In genomic region chr14:72801381-72801812, GRCh38 we compare ENCODE assay signal across 9 cellular contexts.
A peak's percentile ranks its signal among the peaks of the same experiment; 100 is the strongest.
DNase-seq lines count a peak whose midpoint lies in the region; ATAC-seq, FAIRE-seq and TF ChIP-seq lines count a peak whose summit lies in the region.
"Had no signal": no experiment of that assay in that cellular context is flagged by ENCODE, and none has a peak within 500 bp of the region (broad histone marks: within the 10 kb centered on the region; RNA-seq: fewer than 3 reads in every experiment).

No MANE protein-coding gene starts in this region.

- no peak for FAIRE-seq in H1 (lab: Jason Lieb, UNC)

- no peaks in the 10 kb centered on the region; the same call in 1 of the 2 replicates for H3K23me2 ChIP-seq in H1 (ENCODE audit: low read depth, low read length)

- no peak for TF ChIP-seq EP300 in H1 (IDR thresholded peaks at IDR 0.05; ENCODE audit: borderline replicate concordance in 1 of 2, low read depth in 2 of 2, low read length in 2 of 2)

- no peak overlapping the region for H2BK5ac ChIP-seq in H1 (ENCODE audit: low read depth, low read length)

- H4K20me1 ChIP-seq in H1 (replicated peaks in 1 of 2; ENCODE audit: control insufficient read depth in 1 of 2, insufficient read depth in 2 of 2, low read length in 2 of 2) (peaks cover 0 to 2% of the 10 kb centered on the region in 2 experiments), osteoblast (ENCODE audit: insufficient read depth, low read length) (no peaks in the 10 kb centered on the region)

- peak overlapping the region; percentile 70 for H3K27ac ChIP-seq in RWPE2 (ENCODE audit: poor library complexity, severe bottlenecking)
- H3K27ac ChIP-seq in H1 (ENCODE audit: low read depth, low read length): no peak overlapping the region
- H3K27ac ChIP-seq in osteoblast (ENCODE audit: low read depth, low read length): peak overlapping the region; percentile 60

- no peaks in the 10 kb centered on the region for H3K9me3 ChIP-seq in RWPE2 (ENCODE audit: severe bottlenecking)
- H3K9me3 ChIP-seq in H1 (ENCODE audit: insufficient read depth in 2 of 2, low read depth in 1 of 2, low read length in 1 of 2): peaks cover 0 to 4% of the 10 kb centered on the region in 2 experiments; a peak in 1 of 4 replicates
- no peaks in the 10 kb centered on the region for H3K9me3 ChIP-seq in osteoblast (ENCODE audit: low read depth, low read length)

- H3K4me2 ChIP-seq in H1 (ENCODE audit: insufficient read depth in 1 of 2, low read depth in 2 of 2, low read length in 2 of 2) (no peak overlapping the region), osteoblast (ENCODE audit: insufficient read depth, low read length) (peak overlapping the region; percentile 26)

- H2AFZ ChIP-seq in H1 (ENCODE audit: low read length) (no peak overlapping the region), osteoblast (ENCODE audit: low read length) (no peak overlapping the region)

- no peak overlapping the region for H2BK15ac ChIP-seq in H1 (ENCODE audit: low read length)

- no peak for TF ChIP-seq RAD21 in H1 (IDR thresholded peaks at IDR 0.05 in 1 of 2, conservative IDR thresholded peaks at IDR 0.05 in 1 of 2; ENCODE audit: low read depth in 2 of 2, low read length in 2 of 2)

- peak; percentile 97 for ATAC-seq in RWPE2 (ENCODE audit: low read depth)
- ATAC-seq in HG03439 (IDR thresholded peaks at IDR 0.05; ENCODE audit: unreplicated experiment): no peak
- no peak for ATAC-seq in GM19463 (IDR thresholded peaks at IDR 0.05; ENCODE audit: unreplicated experiment)

- no peak overlapping the region for H2BK20ac ChIP-seq in H1 (ENCODE audit: low read length)

- no peaks in the 10 kb centered on the region for H3K79me1 ChIP-seq in H1 (ENCODE audit: low read depth, low read length)

- peak overlapping the region; percentile 52 for H2BK12ac ChIP-seq in H1 (ENCODE audit: low read depth, low read length)

- H3K79me2 ChIP-seq in H1 (ENCODE audit: control insufficient read depth in 1 of 2, insufficient read depth in 2 of 2, low read length in 2 of 2) (no peaks in the 10 kb centered on the region), osteoblast (ENCODE audit: insufficient read depth, low read length) (no peaks in the 10 kb centered on the region)

- H4K5ac ChIP-seq in H1 (ENCODE audit: insufficient read length, low read depth, low read length): no peak overlapping the region

- H3K4ac ChIP-seq in H1 (replicated peaks; ENCODE audit: insufficient read length, low read depth, low read length): no peak overlapping the region

- H3K23ac ChIP-seq in H1 (ENCODE audit: insufficient read length): no peak overlapping the region

- TF ChIP-seq POLR2A in H1 (IDR thresholded peaks at IDR 0.05; ENCODE audit: control extremely low read depth in 1 of 2, low read depth in 2 of 2, low read length in 2 of 2): no peak

- H3K9ac ChIP-seq in H1 (replicated peaks in 1 of 4; ENCODE audit: extremely low read depth in 1 of 4, low read depth in 3 of 4, low read length in 3 of 4): no peak overlapping the region

- CTCF ChIA-PET in H1 (lab: Charles Lee; ENCODE audit: partially characterized antibody): no interaction called here

- no peak for TF ChIP-seq CTCF in GM12865 (IDR thresholded peaks at IDR 0.05; ENCODE audit: insufficient read depth, low read depth, low read length, missing control alignments)
- TF ChIP-seq CTCF in RWPE2 (IDR thresholded peaks at IDR 0.05; ENCODE audit: poor library complexity, severe bottlenecking): no peak
- TF ChIP-seq CTCF in H1 (IDR thresholded peaks at IDR 0.05; ENCODE audit: control extremely low read depth in 1 of 3, insufficient read depth in 1 of 3, low read depth in 1 of 3, low read length in 3 of 3): no peak
- no peak for TF ChIP-seq CTCF in osteoblast (IDR thresholded peaks at IDR 0.05; ENCODE audit: extremely low read depth, low read depth, low read length)

- DNase-seq in GM12865 (ENCODE audit: low read depth) (peak; percentile 24), RWPE2 (ENCODE audit: low spot score) (no peak), H1 (ENCODE audit: low read depth in 1 of 2, low spot score in 2 of 2) (no peak), osteoblast (ENCODE audit: insufficient read length, low spot score, missing footprints) (peak; percentile 92), DMS53 treated with DMSO at 0.1 percent for 48 hours (lab: John Stamatoyannopoulos, UW; ENCODE audit: unreplicated experiment) (no peak), NCI-H2081 treated with DMSO at 0.1 percent for 48 hours (lab: John Stamatoyannopoulos, UW) (no peak)
- DNase-seq: activated naive CD4-positive, alpha-beta T cell treated with anti-CD3 and anti-CD28 coated beads, Interleukin-2, amount 50 U/mL, for 16 hours had no signal

- H4K91ac ChIP-seq in H1 (replicated peaks; ENCODE audit: insufficient read length, low read length): no peak overlapping the region

- no peak overlapping the region; the same call in 1 of the 2 replicates for H3K18ac ChIP-seq in H1 (ENCODE audit: extremely low read depth, low read length)

- no peaks in the 10 kb centered on the region for H3K27me3 ChIP-seq in RWPE2 (ENCODE audit: insufficient read depth, poor library complexity, severe bottlenecking)
- peaks cover 3 to 41% (median 28%) of the 10 kb centered on the region in 4 experiments; a peak in 6 of 7 replicates for H3K27me3 ChIP-seq in H1 (replicated peaks in 1 of 4; ENCODE audit: control insufficient read depth in 3 of 4, extremely low read depth in 1 of 4, insufficient read depth in 3 of 4, low read length in 3 of 4)
- no peaks in the 10 kb centered on the region for H3K27me3 ChIP-seq in osteoblast (ENCODE audit: insufficient read depth, low read length)

- peaks cover 16% of the 10 kb centered on the region for H3K4me1 ChIP-seq in RWPE2 (ENCODE audit: insufficient read depth, poor library complexity, severe bottlenecking)
- H3K4me1 ChIP-seq in H1 (replicated peaks in 1 of 4; ENCODE audit: control insufficient read depth in 3 of 4, insufficient read depth in 4 of 4, low read length in 3 of 4): peaks cover 7 to 17% (median 11%) of the 10 kb centered on the region in 4 experiments
- peaks cover 16% of the 10 kb centered on the region for H3K4me1 ChIP-seq in osteoblast (ENCODE audit: insufficient read depth, low read length)

- H3K36me3 ChIP-seq in RWPE2 (ENCODE audit: low read depth) (no peaks in the 10 kb centered on the region), H1 (ENCODE audit: control insufficient read depth in 2 of 4, insufficient read depth in 4 of 4, low read length in 3 of 4) (no peaks in the 10 kb centered on the region), osteoblast (ENCODE audit: insufficient read depth, low read length) (no peaks in the 10 kb centered on the region)

- POLR2A ChIA-PET in H1 (lab: Charles Lee; ENCODE audit: partially characterized antibody): no interaction called here

- no peak overlapping the region for H2BK120ac ChIP-seq in H1 (replicated peaks; ENCODE audit: low read depth, low read length)

- WGBS in H1 (ENCODE audit: extremely low coverage in 1 of 2, insufficient coverage in 1 of 2, insufficient read length in 1 of 2, insufficient replicate concordance in 2 of 2, low coverage in 1 of 2, low lambda C conversion rate in 2 of 2, missing lambda C conversion rate in 1 of 2), 2 experiments: 90% methylated on average over 4 of the region's 4 CpGs; no CpG with 5 or more reads in 1 of the 2 experiments

- H3K14ac ChIP-seq in H1 (ENCODE audit: insufficient read length): no peak overlapping the region

- H4K8ac ChIP-seq in H1 (ENCODE audit: extremely low read depth, insufficient read depth, low read length): no peak overlapping the region

- no peak overlapping the region for H3K56ac ChIP-seq in H1 (replicated peaks; ENCODE audit: insufficient read length, low read depth, low read length)

- H3K4me3 ChIP-seq in GM12865 (ENCODE audit: low read depth, low read length) (no peak overlapping the region), RWPE2 (ENCODE audit: severe bottlenecking) (no peak overlapping the region), H1 (ENCODE audit: extremely low read depth in 1 of 4, insufficient read depth in 2 of 4, low read depth in 3 of 4, low read length in 4 of 4) (no peak overlapping the region), osteoblast (ENCODE audit: insufficient read depth, low read length) (no peak overlapping the region)

- 0 out of 2 replicates have a peak overlapping the region, but pooled peaks have one; percentile 14 for H2AK5ac ChIP-seq in H1 (ENCODE audit: low read depth, low read length)

TF ChIP-seq in H1, 55 proteins besides CTCF, POLR2A, EP300 and RAD21:
- no peak for TF ChIP-seq CBX8 (IDR thresholded peaks at IDR 0.05; ENCODE audit: borderline replicate concordance, low read depth, low read length)
- TF ChIP-seq HDAC6 (IDR thresholded peaks at IDR 0.05; ENCODE audit: low read depth, low read length): no peak
- no peak for TF ChIP-seq FOSL1 (IDR thresholded peaks at IDR 0.05; ENCODE audit: insufficient read depth, low read depth, low read length)
- no peak for TF ChIP-seq SAP30 (IDR thresholded peaks at IDR 0.05; ENCODE audit: insufficient read depth, insufficient replicate concordance, low read length)
- TF ChIP-seq SP1 (IDR thresholded peaks at IDR 0.05; ENCODE audit: low read depth, low read length): no peak
- no peak for TF ChIP-seq EGR1 (IDR thresholded peaks at IDR 0.05; ENCODE audit: borderline replicate concordance, low read depth, low read length)
- TF ChIP-seq HDAC2 (IDR thresholded peaks at IDR 0.05; ENCODE audit: borderline replicate concordance in 1 of 2, low read depth in 2 of 2, low read length in 2 of 2): no peak
- no peak for TF ChIP-seq JUND (IDR thresholded peaks at IDR 0.05; ENCODE audit: low read length)
- TF ChIP-seq MAFK (IDR thresholded peaks at IDR 0.05; ENCODE audit: low read depth, low read length): no peak
- TF ChIP-seq GTF2F1 (IDR thresholded peaks at IDR 0.05; ENCODE audit: borderline replicate concordance, low read depth, low read length): no peak
- no peak for TF ChIP-seq SP2 (IDR thresholded peaks at IDR 0.05; ENCODE audit: low read length)

Comparison
In these comparisons a context has a peak if more than half of its experiments do, and no peak if none do; other contexts are left out.
1. DNase-seq: peak in GM12865 (single experiment) and osteoblast (single experiment); none in RWPE2 (single experiment), H1 (0 of 2), DMS53 treated with DMSO at 0.1 percent for 48 hours (single experiment) and NCI-H2081 treated with DMSO at 0.1 percent for 48 hours (single experiment).